14 cellular contexts compared by ENCODE assay signal in the genomic region with DNA sequence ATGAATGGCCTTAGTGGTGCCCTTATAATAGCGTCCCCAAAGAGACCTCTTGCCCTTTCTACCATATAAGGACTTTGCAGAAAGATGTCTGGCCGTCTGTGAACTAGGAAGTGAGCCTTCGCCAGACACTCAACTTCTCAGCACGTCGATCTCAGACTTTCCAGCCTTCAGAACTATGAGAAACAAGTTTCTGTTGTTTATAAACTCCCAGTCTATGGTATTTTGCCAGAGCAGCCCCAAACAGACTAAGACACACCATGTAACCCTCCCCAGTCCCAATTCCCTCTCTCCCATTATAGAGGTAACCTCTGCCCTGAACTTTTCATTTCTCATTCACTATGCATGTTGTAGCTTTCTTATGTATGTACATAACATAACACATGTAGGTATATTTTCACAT. TPM values are rescaled to one million over a fixed set of nuclear protein-coding genes. Genes with fewer than 3 reads are reported as not detected.
DNase-seq lines count a peak whose midpoint lies in the region; ATAC-seq and TF ChIP-seq lines count a peak whose summit lies in the region.
"Had no signal": no experiment of that assay in that cellular context is flagged by ENCODE, and none has a peak within 500 bp of the region (broad histone marks: within the 10 kb centered on the region; RNA-seq: fewer than 3 reads in every experiment).

No MANE protein-coding gene starts in this region.

- no peaks in the 10 kb centered on the region for H3K36me3 Mint-ChIP-seq in mesothelial cell of epicardium
- H3K36me3 Mint-ChIP-seq in naive thymus-derived CD8-positive, alpha-beta T cell: no peaks in the 10 kb centered on the region
- H3K36me3 Mint-ChIP-seq: activated CD4-positive, alpha-beta memory T cell treated with anti-CD3 and anti-CD28 coated beads for 36 hours; memory B cell had no signal

- H3K9me3 ChIP-seq in RWPE2 (ENCODE audit: severe bottlenecking) (no peaks in the 10 kb centered on the region), thyroid gland (no peaks in the 10 kb centered on the region)
- H3K9me3 ChIP-seq: thoracic aorta had no signal

- H3K27me3 ChIP-seq in RWPE2 (ENCODE audit: insufficient read depth, poor library complexity, severe bottlenecking) (no peaks in the 10 kb centered on the region), thyroid gland (no peaks in the 10 kb centered on the region)

- POLR2A ChIA-PET in naive thymus-derived CD8-positive, alpha-beta T cell (lab: Charles Lee): no interaction called here

- no peak for DNase-seq in RWPE2 (ENCODE audit: low spot score)
- peak; percentile 18 for DNase-seq in fibroblast of gingiva (ENCODE audit: low read depth)
- DNase-seq in mesothelial cell of epicardium (ENCODE audit: low spot score in 2 of 2, unreplicated experiment in 2 of 2): no peak
- no peak for DNase-seq in thyroid gland
- no peak for DNase-seq in naive thymus-derived CD8-positive, alpha-beta T cell
- DNase-seq in SW 1271 (lab: John Stamatoyannopoulos, UW): no peak
- DNase-seq: activated CD4-positive, alpha-beta memory T cell treated with anti-CD3 and anti-CD28 coated beads for 36 hours; NCI-H1694; NCI-H446; stimulated activated CD4-positive, alpha-beta T cell treated with anti-CD3 and anti-CD28 coated beads, Interleukin-15, amount 100 ng/mL, for 24 hours had no signal

- 44 to 50% methylated on average over 5 of the region's 5 CpGs for WGBS in thyroid gland, 2 donors

- H3K27ac ChIP-seq in RWPE2 (ENCODE audit: poor library complexity, severe bottlenecking) (peak overlapping the region; percentile 77), thyroid gland (peak overlapping the region; percentile 23 to 60 (median 58))
- H3K27ac ChIP-seq: thoracic aorta had no signal

- TF ChIP-seq CTCF in RWPE2 (IDR thresholded peaks at IDR 0.05; ENCODE audit: poor library complexity, severe bottlenecking): no peak
- TF ChIP-seq CTCF in mesothelial cell of epicardium (IDR thresholded peaks at IDR 0.05; ENCODE audit: unreplicated experiment): no peak
- no peak for TF ChIP-seq CTCF in thyroid gland (IDR thresholded peaks at IDR 0.05)

- no peak overlapping the region for H3K4me3 ChIP-seq in RWPE2 (ENCODE audit: severe bottlenecking)
- H3K4me3 ChIP-seq in thyroid gland (replicated peaks in 1 of 3): no peak overlapping the region
- H3K4me3 ChIP-seq: thoracic aorta had no signal

- peak overlapping the region; percentile 11 for H3K27ac Mint-ChIP-seq in mesothelial cell of epicardium
- no peak overlapping the region for H3K27ac Mint-ChIP-seq in naive thymus-derived CD8-positive, alpha-beta T cell
- H3K27ac Mint-ChIP-seq: activated CD4-positive, alpha-beta memory T cell treated with anti-CD3 and anti-CD28 coated beads for 36 hours; memory B cell had no signal

- no peaks in the 10 kb centered on the region for H3K9me3 Mint-ChIP-seq in mesothelial cell of epicardium
- no peaks in the 10 kb centered on the region for H3K9me3 Mint-ChIP-seq in naive thymus-derived CD8-positive, alpha-beta T cell
- H3K9me3 Mint-ChIP-seq: activated CD4-positive, alpha-beta memory T cell treated with anti-CD3 and anti-CD28 coated beads for 36 hours; memory B cell had no signal

- H3K4me1 Mint-ChIP-seq in mesothelial cell of epicardium: peaks cover 4% of the 10 kb centered on the region
- H3K4me1 Mint-ChIP-seq in naive thymus-derived CD8-positive, alpha-beta T cell: no peaks in the 10 kb centered on the region
- H3K4me1 Mint-ChIP-seq: memory B cell had no signal

- no peak overlapping the region for H3K4me3 Mint-ChIP-seq in mesothelial cell of epicardium
- no peak overlapping the region for H3K4me3 Mint-ChIP-seq in naive thymus-derived CD8-positive, alpha-beta T cell
- H3K4me3 Mint-ChIP-seq: activated CD4-positive, alpha-beta memory T cell treated with anti-CD3 and anti-CD28 coated beads for 36 hours; memory B cell had no signal

- intact Hi-C loops in thyroid gland (cut with DNase I): no loop called here

- ATAC-seq in RWPE2 (ENCODE audit: low read depth): peak; percentile 41; the same call in 2 of the 3 replicates
- no peak for ATAC-seq in GM19463 (IDR thresholded peaks at IDR 0.05; ENCODE audit: unreplicated experiment)
- no peak for ATAC-seq in naive thymus-derived CD8-positive, alpha-beta T cell
- no peak for ATAC-seq in HG02885 (IDR thresholded peaks at IDR 0.05; ENCODE audit: poor library complexity, unreplicated experiment)

- H3K27me3 Mint-ChIP-seq in mesothelial cell of epicardium (ENCODE audit: low read depth): no peaks in the 10 kb centered on the region
- no peaks in the 10 kb centered on the region for H3K27me3 Mint-ChIP-seq in naive thymus-derived CD8-positive, alpha-beta T cell
- H3K27me3 Mint-ChIP-seq: activated CD4-positive, alpha-beta memory T cell treated with anti-CD3 and anti-CD28 coated beads for 36 hours had no signal

- no peak for TF ChIP-seq POLR2A in thyroid gland (IDR thresholded peaks at IDR 0.05)

- H3K4me1 ChIP-seq in RWPE2 (ENCODE audit: insufficient read depth, poor library complexity, severe bottlenecking): peaks cover 15% of the 10 kb centered on the region
- peaks cover 0 to 4% of the 10 kb centered on the region in 2 donors for H3K4me1 ChIP-seq in thyroid gland

- H3K36me3 ChIP-seq in RWPE2 (ENCODE audit: low read depth) (0 out of 2 replicates have a peak, but pooled peaks cover 4% of the 10 kb centered on the region), thyroid gland (peaks cover 0 to 3% of the 10 kb centered on the region in 2 donors)

RNA-seq across cellular contexts. Expression of gene NID1, which starts 55.7 kb away (rescaled TPM):
- total RNA-seq in mesothelial cell of epicardium (42.4 to 45.5 TPM (median 45.0 TPM) in 3 replicates), thyroid gland (10 to 100 TPM; 27.8 to 91.8 (median 69.4) TPM)
- total RNA-seq in naive thymus-derived CD8-positive, alpha-beta T cell: under 1 TPM in 1 of 2 experiments, not detected in 1; 0.08 TPM
- polyA plus RNA-seq in naive thymus-derived CD8-positive, alpha-beta T cell: not detected

Comparison
In these comparisons a context has a peak if more than half of its experiments do, and no peak if none do; other contexts are left out.
1. RNA of gene NID1, which starts 55.7 kb away (total RNA-seq): 27.8 to 91.8 TPM in thyroid gland and 42.4 to 45.5 TPM in mesothelial cell of epicardium; 0.08 TPM in naive thymus-derived CD8-positive, alpha-beta T cell; every median in the first group is over 10 times any median in the second.